ENCODE assay signal across 39 cellular contexts in the genomic region with DNA sequence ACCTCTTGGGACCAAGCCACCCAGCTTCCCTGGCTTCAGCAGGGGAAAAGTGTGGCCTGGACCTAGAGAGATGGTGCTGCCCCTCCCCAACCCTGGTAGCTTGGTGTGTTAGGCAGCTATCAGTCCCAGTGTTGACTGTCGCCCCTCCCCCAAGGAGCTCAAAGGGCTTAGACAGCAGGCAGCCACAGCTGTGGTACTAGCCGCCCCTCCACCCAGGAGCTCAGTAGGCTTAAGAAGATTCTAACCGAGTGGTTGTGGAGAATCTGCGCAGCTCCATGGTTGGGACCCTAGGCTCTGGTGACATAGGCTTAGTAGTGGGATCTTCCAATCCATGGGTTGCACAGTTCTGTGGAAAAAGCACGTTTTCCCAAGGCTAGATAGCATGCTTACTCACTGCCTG.
"Had no signal": no experiment of that assay in that cellular context is flagged by ENCODE, and none has a peak within 500 bp of the region (broad histone marks: within the 10 kb centered on the region; RNA-seq: fewer than 3 reads in every experiment).

No MANE protein-coding gene starts in this region.

- ATAC-seq: activated CD4-positive, alpha-beta T cell treated with anti-CD3 and anti-CD28 coated beads for 36 hours; activated CD4-positive, CD25-positive, alpha-beta regulatory T cell treated with anti-CD3 and anti-CD28 coated beads, Interleukin-2, amount 50 U/mL, for 24 hours; activated CD8-positive, alpha-beta memory T cell treated with anti-CD3 and anti-CD28 coated beads, Interleukin-2, amount 10 ng/mL, durations not matched to agents 7 days and 5 days; activated CD8-positive, alpha-beta T cell treated with anti-CD3 and anti-CD28 coated beads, Interleukin-2, amount 10 ng/mL, durations not matched to agents 7 days and 5 days; activated naive CD8-positive, alpha-beta T cell treated with anti-CD3 and anti-CD28 coated beads, Interleukin-2, amount 50 U/mL, for 24 hours; WTC11 had no signal

- H3K36me3 Mint-ChIP-seq: activated CD8-positive, alpha-beta memory T cell treated with anti-CD3 and anti-CD28 coated beads, Interleukin-2, amount 10 ng/mL, durations not matched to agents 7 days and 5 days; activated naive CD4-positive, alpha-beta T cell treated with anti-CD3 and anti-CD28 coated beads, Interleukin-2, amount 10 ng/mL, durations not matched to agents 7 days and 5 days; activated naive CD4-positive, alpha-beta T cell treated with anti-CD3 and anti-CD28 coated beads, Interleukin-2, amount 50 U/mL, for 24 hours; activated naive CD8-positive, alpha-beta T cell; activated naive CD8-positive, alpha-beta T cell treated with anti-CD3 and anti-CD28 coated beads, Interleukin-2, amount 10 ng/mL, durations not matched to agents 7 days and 5 days; brain had no signal

- H3K4me1 ChIP-seq: ascending aorta had no signal

- H3K27ac Mint-ChIP-seq: activated CD4-positive, alpha-beta memory T cell treated with anti-CD3 and anti-CD28 coated beads, Interleukin-2, amount 10 ng/mL, durations not matched to agents 7 days and 5 days; activated CD4-positive, alpha-beta T cell treated with anti-CD3 and anti-CD28 coated beads for 36 hours; activated CD4-positive, alpha-beta T cell treated with anti-CD3 and anti-CD28 coated beads, Interleukin-2, amount 10 ng/mL, durations not matched to agents 7 days and 5 days; activated CD8-positive, alpha-beta memory T cell treated with anti-CD3 and anti-CD28 coated beads, Interleukin-2, amount 10 ng/mL, durations not matched to agents 7 days and 5 days; activated CD8-positive, alpha-beta T cell treated with anti-CD3 and anti-CD28 coated beads, Interleukin-2, amount 10 ng/mL, durations not matched to agents 7 days and 5 days; activated naive CD4-positive, alpha-beta T cell treated with anti-CD3 and anti-CD28 coated beads, Interleukin-2, amount 10 ng/mL, durations not matched to agents 7 days and 5 days; activated naive CD4-positive, alpha-beta T cell treated with anti-CD3 and anti-CD28 coated beads, Interleukin-2, amount 50 U/mL, for 24 hours; activated naive CD8-positive, alpha-beta T cell; activated naive CD8-positive, alpha-beta T cell treated with anti-CD3 and anti-CD28 coated beads, Interleukin-2, amount 10 ng/mL, durations not matched to agents 7 days and 5 days; activated naive CD8-positive, alpha-beta T cell treated with anti-CD3 and anti-CD28 coated beads, Interleukin-2, amount 50 U/mL, for 24 hours; activated T-cell treated with anti-CD3 and anti-CD28 coated beads, Interleukin-2, amount 50 U/mL, for 24 hours; activated T-helper 2 cell treated with anti-CD3 and anti-CD28 coated beads, Interferon-gamma antibody, Interleukin-2, Interleukin-4, amounts not matched to agents 10 μg/mL and 5 μg/mL and 100 μg/mL, durations not matched to agents 14 hours and 24 hours and 36 hours; brain; T-helper 1 cell treated with Interleukin-12 subunit alpha and Interleukin-12 subunit beta and Interleukin-4 antibody, amounts not matched to agents 30 μg/mL and 1 μg/mL, for 36 hours; T-helper 2 cell treated with Interferon-gamma antibody and Interleukin-4, amounts not matched to agents 5 μg/mL and 100 μg/mL, for 36 hours; WTC11 had no signal

- H3K36me3 ChIP-seq: ascending aorta, cardiac muscle cell had no signal

- DNase-seq: activated CD4-positive, alpha-beta memory T cell treated with anti-CD3 and anti-CD28 coated beads, Interleukin-2, amount 10 ng/mL, durations not matched to agents 7 days and 5 days; activated CD4-positive, alpha-beta T cell treated with anti-CD3 and anti-CD28 coated beads for 1 hour; activated CD4-positive, alpha-beta T cell treated with anti-CD3 and anti-CD28 coated beads for 36 hours; activated CD4-positive, alpha-beta T cell treated with anti-CD3 and anti-CD28 coated beads for 48 hours; activated CD4-positive, alpha-beta T cell treated with anti-CD3 and anti-CD28 coated beads, Interleukin-2, amount 10 ng/mL, durations not matched to agents 7 days and 5 days; activated CD4-positive, alpha-beta T cell treated with anti-CD3 and anti-CD28 coated beads, Interleukin-2, amount 50 U/mL, for 48 hours; activated CD4-positive, CD25-positive, alpha-beta regulatory T cell; activated CD8-positive, alpha-beta memory T cell treated with anti-CD3 and anti-CD28 coated beads for 24 hours; activated CD8-positive, alpha-beta memory T cell treated with anti-CD3 and anti-CD28 coated beads, Interleukin-2, amount 10 ng/mL, durations not matched to agents 7 days and 5 days; activated CD8-positive, alpha-beta memory T cell treated with anti-CD3 and anti-CD28 coated beads, Interleukin-2, amount 50 U/mL, for 48 hours; activated CD8-positive, alpha-beta T cell treated with anti-CD3 and anti-CD28 coated beads, Interleukin-2, amount 10 ng/mL, durations not matched to agents 7 days and 5 days; activated effector memory CD4-positive, alpha-beta T cell treated with Interleukin-2 at 50 U/mL for 16 hours; activated gamma-delta T cell; activated naive CD4-positive, alpha-beta T cell treated with anti-CD3 and anti-CD28 coated beads, Interleukin-2, amount 10 ng/mL, durations not matched to agents 7 days and 5 days; activated naive CD4-positive, alpha-beta T cell treated with Interleukin-2 at 50 U/mL for 16 hours; activated naive CD8-positive, alpha-beta T cell treated with anti-CD3 and anti-CD28 coated beads, Interleukin-2, amount 10 ng/mL, durations not matched to agents 7 days and 5 days; activated naive CD8-positive, alpha-beta T cell treated with anti-CD3 and anti-CD28 coated beads, Interleukin-2, amount 50 U/mL, for 24 hours; activated T-cell treated with anti-CD3 and anti-CD28 coated beads, Interleukin-2, amount 50 U/mL, for 24 hours; activated T-cell treated with anti-CD3 and anti-CD28 coated beads, Interleukin-2, amount 50 U/mL, for 48 hours; amygdala; anterior cingulate cortex; caudate nucleus; cerebellar nuclear complex; T-helper 2 cell; T-helper 9 cell had no signal

- H3K27me3 Mint-ChIP-seq: activated CD4-positive, alpha-beta memory T cell treated with anti-CD3 and anti-CD28 coated beads, Interleukin-2, amount 10 ng/mL, durations not matched to agents 7 days and 5 days; activated CD4-positive, alpha-beta T cell treated with anti-CD3 and anti-CD28 coated beads for 36 hours; activated CD4-positive, alpha-beta T cell treated with anti-CD3 and anti-CD28 coated beads, Interleukin-2, amount 10 ng/mL, durations not matched to agents 7 days and 5 days; activated CD8-positive, alpha-beta memory T cell treated with anti-CD3 and anti-CD28 coated beads, Interleukin-2, amount 10 ng/mL, durations not matched to agents 7 days and 5 days; activated naive CD4-positive, alpha-beta T cell treated with anti-CD3 and anti-CD28 coated beads, Interleukin-2, amount 10 ng/mL, durations not matched to agents 7 days and 5 days; activated naive CD4-positive, alpha-beta T cell treated with anti-CD3 and anti-CD28 coated beads, Interleukin-2, amount 50 U/mL, for 24 hours; activated naive CD8-positive, alpha-beta T cell; activated naive CD8-positive, alpha-beta T cell treated with anti-CD3 and anti-CD28 coated beads, Interleukin-2, amount 10 ng/mL, durations not matched to agents 7 days and 5 days; activated naive CD8-positive, alpha-beta T cell treated with anti-CD3 and anti-CD28 coated beads, Interleukin-2, amount 50 U/mL, for 24 hours; activated T-cell treated with anti-CD3 and anti-CD28 coated beads, Interleukin-2, amount 50 U/mL, for 24 hours; central memory CD8-positive, alpha-beta T cell had no signal

- H3K4me3 Mint-ChIP-seq: activated CD4-positive, alpha-beta memory T cell treated with anti-CD3 and anti-CD28 coated beads, Interleukin-2, amount 10 ng/mL, durations not matched to agents 7 days and 5 days; activated CD4-positive, alpha-beta T cell treated with anti-CD3 and anti-CD28 coated beads for 36 hours; activated CD4-positive, alpha-beta T cell treated with anti-CD3 and anti-CD28 coated beads, Interleukin-2, amount 10 ng/mL, durations not matched to agents 7 days and 5 days; activated CD8-positive, alpha-beta memory T cell treated with anti-CD3 and anti-CD28 coated beads, Interleukin-2, amount 10 ng/mL, durations not matched to agents 7 days and 5 days; activated CD8-positive, alpha-beta T cell treated with anti-CD3 and anti-CD28 coated beads, Interleukin-2, amount 10 ng/mL, durations not matched to agents 7 days and 5 days; activated naive CD4-positive, alpha-beta T cell treated with anti-CD3 and anti-CD28 coated beads, Interleukin-2, amount 10 ng/mL, durations not matched to agents 7 days and 5 days; activated naive CD4-positive, alpha-beta T cell treated with anti-CD3 and anti-CD28 coated beads, Interleukin-2, amount 50 U/mL, for 24 hours; activated naive CD8-positive, alpha-beta T cell; activated naive CD8-positive, alpha-beta T cell treated with anti-CD3 and anti-CD28 coated beads, Interleukin-2, amount 10 ng/mL, durations not matched to agents 7 days and 5 days; activated naive CD8-positive, alpha-beta T cell treated with anti-CD3 and anti-CD28 coated beads, Interleukin-2, amount 50 U/mL, for 24 hours; activated T-cell treated with anti-CD3 and anti-CD28 coated beads, Interleukin-2, amount 50 U/mL, for 24 hours; brain; central memory CD8-positive, alpha-beta T cell; T-helper 1 cell treated with Interleukin-12 subunit alpha and Interleukin-12 subunit beta and Interleukin-4 antibody, amounts not matched to agents 30 μg/mL and 1 μg/mL, for 36 hours; T-helper 2 cell treated with Interferon-gamma antibody and Interleukin-4, amounts not matched to agents 5 μg/mL and 100 μg/mL, for 36 hours; WTC11 had no signal

- H3K27me3 ChIP-seq: ascending aorta, cardiac muscle cell had no signal

- H3K27ac ChIP-seq: ascending aorta, cardiac muscle cell, VCaP had no signal

- H3K4me1 Mint-ChIP-seq: activated CD4-positive, alpha-beta memory T cell treated with anti-CD3 and anti-CD28 coated beads, Interleukin-2, amount 10 ng/mL, durations not matched to agents 7 days and 5 days; activated CD4-positive, alpha-beta T cell treated with anti-CD3 and anti-CD28 coated beads for 36 hours; activated CD4-positive, alpha-beta T cell treated with anti-CD3 and anti-CD28 coated beads, Interleukin-2, amount 10 ng/mL, durations not matched to agents 7 days and 5 days; activated CD8-positive, alpha-beta memory T cell treated with anti-CD3 and anti-CD28 coated beads, Interleukin-2, amount 10 ng/mL, durations not matched to agents 7 days and 5 days; activated naive CD4-positive, alpha-beta T cell treated with anti-CD3 and anti-CD28 coated beads, Interleukin-2, amount 10 ng/mL, durations not matched to agents 7 days and 5 days; activated naive CD4-positive, alpha-beta T cell treated with anti-CD3 and anti-CD28 coated beads, Interleukin-2, amount 50 U/mL, for 24 hours; activated naive CD8-positive, alpha-beta T cell treated with anti-CD3 and anti-CD28 coated beads, Interleukin-2, amount 10 ng/mL, durations not matched to agents 7 days and 5 days; activated naive CD8-positive, alpha-beta T cell treated with anti-CD3 and anti-CD28 coated beads, Interleukin-2, amount 50 U/mL, for 24 hours; brain; central memory CD8-positive, alpha-beta T cell had no signal

- FAIRE-seq: bronchial epithelial cell, TTC549 had no signal

- H3K4me3 ChIP-seq: ascending aorta, cardiac muscle cell had no signal
